Comparison of ENCODE assay signal across 5 cellular contexts in genomic region chr7:51660516-51660915, GRCh38.
"Had no signal": no experiment of that assay in that cellular context is flagged by ENCODE, and none has a peak within 500 bp of the region (broad histone marks: within the 10 kb centered on the region; RNA-seq: fewer than 3 reads in every experiment).

No MANE protein-coding gene starts in this region.

- H3K4me3 ChIP-seq: K562 had no signal

- ATAC-seq: HepG2, K562 had no signal

- DNase-seq: IMR-90, KBM-7 had no signal

- H3K27ac ChIP-seq: HL-60 had no signal
